Comparison of ENCODE assay signal across 23 cellular contexts in the genomic region with DNA sequence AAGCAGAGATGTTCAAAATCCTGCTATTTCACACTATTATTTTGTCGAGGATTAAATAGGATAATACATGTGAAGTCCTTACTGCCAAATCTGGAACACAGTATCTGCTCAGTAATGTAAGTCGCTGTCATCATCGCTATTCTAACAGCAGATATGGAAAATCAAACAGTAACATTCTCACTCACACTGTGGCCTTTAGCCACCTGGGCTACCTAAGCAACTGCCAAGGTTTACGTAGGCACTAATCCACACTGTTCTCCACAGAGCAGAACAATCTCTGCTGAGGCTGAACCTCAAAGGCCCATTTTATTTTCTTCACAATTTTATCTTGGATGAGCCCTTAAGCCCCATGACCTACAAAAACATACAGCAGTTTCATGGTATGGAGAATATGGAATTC. TPM values are rescaled to one million over a fixed set of nuclear protein-coding genes. Genes with fewer than 3 reads are reported as not detected.
A peak's percentile ranks its signal among the peaks of the same experiment; 100 is the strongest.
DNase-seq lines count a peak whose midpoint lies in the region; ATAC-seq and TF ChIP-seq lines count a peak whose summit lies in the region.
"Had no signal": no experiment of that assay in that cellular context is flagged by ENCODE, and none has a peak within 500 bp of the region (broad histone marks: within the 10 kb centered on the region; RNA-seq: fewer than 3 reads in every experiment).

No MANE protein-coding gene starts in this region.

- WGBS in endodermal cell (ENCODE audit: insufficient coverage in 1 of 2, insufficient read length in 1 of 2), 2 experiments, result 84 to 94% methylated on average over 4 of the region's 4 CpGs
- WGBS in stomach, 5 donors, result 30 to 69% (median 46%) methylated on average over 4 of the region's 4 CpGs

- no peaks in the 10 kb centered on the region for H3K36me3 ChIP-seq in endodermal cell (ENCODE audit: control insufficient read depth, insufficient read depth, low read length)
- no peaks in the 10 kb centered on the region for H3K36me3 ChIP-seq in stomach
- H3K36me3 ChIP-seq: left ventricle myocardium inferior, prostate gland had no signal

- peaks cover 85% of the 10 kb centered on the region for H3K4me1 Mint-ChIP-seq in activated naive CD4-positive, alpha-beta T cell treated with anti-CD3 and anti-CD28 coated beads, Interleukin-2, amount 50 U/mL, for 24 hours
- H3K4me1 Mint-ChIP-seq in T-cell (peaks cover 55 to 82% (median 74%) of the 10 kb centered on the region in 3 donors), endodermal cell (peaks cover 3% of the 10 kb centered on the region)

- CTCF ChIA-PET in T-cell (lab: Charles Lee), result interaction anchor here (0.8 to 1.1 kb wide), 3 partner anchors 10 to 26 kb away, joined by 3 to 6 read pairs (median 3); no protein-coding TSS in a partner anchor

- no peak for TF ChIP-seq POLR2A in stomach (IDR thresholded peaks at IDR 0.05)

- TF ChIP-seq CTCF in endodermal cell (conservative IDR thresholded peaks at IDR 0.05) (no peak), stomach (IDR thresholded peaks at IDR 0.05) (no peak)

- H3K27ac Mint-ChIP-seq in activated naive CD4-positive, alpha-beta T cell treated with anti-CD3 and anti-CD28 coated beads, Interleukin-2, amount 50 U/mL, for 24 hours, result peak overlapping the region; percentile 4
- H3K27ac Mint-ChIP-seq in T-cell (peak overlapping the region; percentile 97 to 99), endodermal cell (no peak overlapping the region)
- H3K27ac Mint-ChIP-seq: mesothelial cell of epicardium had no signal

- no peaks in the 10 kb centered on the region for H3K9me3 ChIP-seq in endodermal cell (ENCODE audit: control insufficient read depth, low read length)
- H3K9me3 ChIP-seq in stomach, result no peaks in the 10 kb centered on the region
- H3K9me3 ChIP-seq: left ventricle myocardium inferior, prostate gland had no signal

- no peak overlapping the region for H3K9ac ChIP-seq in endodermal cell (ENCODE audit: extremely low read depth, low read length, poor library complexity, severe bottlenecking)

- H3K27me3 ChIP-seq in endodermal cell (ENCODE audit: control insufficient read depth, insufficient read depth, low read length, poor library complexity, severe bottlenecking) (no peaks in the 10 kb centered on the region), stomach (no peaks in the 10 kb centered on the region)

- H3K36me3 Mint-ChIP-seq in activated naive CD4-positive, alpha-beta T cell treated with anti-CD3 and anti-CD28 coated beads, Interleukin-2, amount 50 U/mL, for 24 hours, result no peaks in the 10 kb centered on the region
- H3K36me3 Mint-ChIP-seq in T-cell, result no peaks in the 10 kb centered on the region
- H3K36me3 Mint-ChIP-seq in endodermal cell (ENCODE audit: low read depth), result no peaks in the 10 kb centered on the region
- H3K36me3 Mint-ChIP-seq: mesothelial cell of epicardium had no signal

- no peak for ATAC-seq in T-cell (replicated peaks in 1 of 4)

- intact Hi-C loops in stomach (cut with DNase I; ENCODE audit: low total_unique reads), result no loop called here

- H3K27ac ChIP-seq in endodermal cell (ENCODE audit: low read depth, low read length), result no peak overlapping the region
- H3K27ac ChIP-seq in stomach, result peak overlapping the region; percentile 18 to 70 (median 69)
- H3K27ac ChIP-seq: C4-2B, coronary artery, prostate gland, SK-N-MC had no signal

- POLR2A ChIA-PET in T-cell (lab: Charles Lee), result interaction anchor here in 1 of 2 donors (1.1 kb wide), 1 partner anchor 115 kb away, joined by 3 read pairs; no protein-coding TSS in a partner anchor

- H3K4me3 ChIP-seq in endodermal cell (ENCODE audit: low read length) (no peak overlapping the region), stomach (no peak overlapping the region)
- H3K4me3 ChIP-seq: coronary artery, left ventricle myocardium inferior, prostate gland, SK-N-MC had no signal

- H3K4me1 ChIP-seq in endodermal cell (ENCODE audit: control insufficient read depth, insufficient read depth, low read length) (peaks cover 3% of the 10 kb centered on the region), stomach (peaks cover 11 to 34% (median 25%) of the 10 kb centered on the region in 4 donors)
- H3K4me1 ChIP-seq: prostate gland had no signal

- no peaks in the 10 kb centered on the region for H3K27me3 Mint-ChIP-seq in activated naive CD4-positive, alpha-beta T cell treated with anti-CD3 and anti-CD28 coated beads, Interleukin-2, amount 50 U/mL, for 24 hours
- H3K27me3 Mint-ChIP-seq in T-cell (no peaks in the 10 kb centered on the region), endodermal cell (ENCODE audit: insufficient read depth) (peaks cover 29% of the 10 kb centered on the region)

- no peak for DNase-seq in activated naive CD4-positive, alpha-beta T cell (lab: John Stamatoyannopoulos, UW)
- DNase-seq in T-cell (no peak), endodermal cell (peak; percentile 17), stomach (peak; percentile 61), Ammon's horn (ENCODE audit: low spot score) (no peak), midbrain (lab: John Stamatoyannopoulos, UW) (no peak), DMS79 (lab: John Stamatoyannopoulos, UW) (no peak)
- DNase-seq: activated CD4-positive, alpha-beta T cell treated with anti-CD3 and anti-CD28 coated beads for 48 hours; activated gamma-delta T cell; amygdala; left ventricle myocardium inferior; NCI-H1092 treated with DMSO at 0.1 percent for 48 hours; NCI-H187 treated with DMSO at 0.1 percent for 48 hours; NCI-H526; substantia nigra; T-helper 2 cell had no signal

- no peak overlapping the region for H3K4me3 Mint-ChIP-seq in activated naive CD4-positive, alpha-beta T cell treated with anti-CD3 and anti-CD28 coated beads, Interleukin-2, amount 50 U/mL, for 24 hours
- H3K4me3 Mint-ChIP-seq in T-cell (no peak overlapping the region), endodermal cell (no peak overlapping the region)
- H3K4me3 Mint-ChIP-seq: mesothelial cell of epicardium, neural crest cell had no signal

- TF ChIP-seq EP300 in stomach (IDR thresholded peaks at IDR 0.05), result no peak

- no peaks in the 10 kb centered on the region for H3K9me3 Mint-ChIP-seq in activated naive CD4-positive, alpha-beta T cell treated with anti-CD3 and anti-CD28 coated beads, Interleukin-2, amount 50 U/mL, for 24 hours
- H3K9me3 Mint-ChIP-seq in T-cell (no peaks in the 10 kb centered on the region), endodermal cell (no peaks in the 10 kb centered on the region)
- H3K9me3 Mint-ChIP-seq: neural crest cell had no signal

RNA-seq across cellular contexts. Expression of gene TMSB10, which starts 5.8 kb away (rescaled TPM):
- total RNA-seq in T-cell (1,000 to 10,000 TPM; 1,423 to 1,890 (median 1,689) TPM), endodermal cell (1,000 to 10,000 TPM; 2,719 to 2,976 TPM), stomach (1,000 to 10,000 TPM in 3 of 5 donors, 100 to 1,000 TPM in 2; 504 to 5,821 (median 1,954) TPM)
- 2,581 TPM for polyA plus RNA-seq in endodermal cell (2013, experiment 1 of 2)
- 2,852 TPM for polyA plus RNA-seq in endodermal cell (2013, experiment 2 of 2)
- 1,000 to 10,000 TPM; 1,773 to 3,520 (median 2,373) TPM for polyA plus RNA-seq in stomach

RNA-seq across cellular contexts. Expression of gene TRABD2A, which starts 18.8 kb away (rescaled TPM):
- total RNA-seq in T-cell (100 to 1,000 TPM in 3 of 5 donors, 10 to 100 TPM in 2; 77.3 to 219 (median 106) TPM), endodermal cell (1 to 10 TPM; 4.8 to 7.7 TPM), stomach (100 to 1,000 TPM in 1 of 5 donors, 10 to 100 TPM in 1, 1 to 10 TPM in 1, under 1 TPM in 2; 0.29 to 109 (median 1.3) TPM)
- 2.1 TPM for polyA plus RNA-seq in endodermal cell (2013, experiment 1 of 2)
- 2.0 TPM for polyA plus RNA-seq in endodermal cell (2013, experiment 2 of 2)
- under 1 TPM in 2 of 3 donors, not detected in 1; 0.48 to 0.50 TPM for polyA plus RNA-seq in stomach

Comparison
In these comparisons a context has a peak if more than half of its experiments do, and no peak if none do; other contexts are left out.
1. DNase-seq: peak in endodermal cell (single experiment) and stomach (single experiment); none in activated naive CD4-positive, alpha-beta T cell (0 of 4), T-cell (0 of 34), Ammon's horn (single experiment), midbrain (single experiment) and DMS79 (single experiment).